Comparison of ENCODE assay signal across 1 cellular context in genomic region chr10:88735661-88736060, GRCh38.
TF ChIP-seq lines count a peak whose summit lies in the region.

No MANE protein-coding gene starts in this region.

TF ChIP-seq in SK-N-SH, 30 proteins besides CTCF, POLR2A, EP300 and RAD21 (continued from another document):
- TF ChIP-seq TAF1 (IDR thresholded peaks at IDR 0.05; ENCODE audit: borderline replicate concordance, low read depth, low read length) (no peak), NRF1 (IDR thresholded peaks at IDR 0.05; ENCODE audit: low read depth, low read length) (no peak), ZBTB33 (IDR thresholded peaks at IDR 0.05; ENCODE audit: borderline replicate concordance, low read depth) (no peak), FOXM1 (IDR thresholded peaks at IDR 0.05; ENCODE audit: low read depth) (no peak), EZH2phosphoT487 (IDR thresholded peaks at IDR 0.05; ENCODE audit: borderline replicate concordance, low read depth) (no peak), RFX5 (IDR thresholded peaks at IDR 0.05; ENCODE audit: low read length) (no peak), TEAD4 (IDR thresholded peaks at IDR 0.05; ENCODE audit: borderline replicate concordance, insufficient read depth) (no peak), TCF12 (IDR thresholded peaks at IDR 0.05) (peak; percentile 43; the same call in 1 of the 2 replicates), RXRA (IDR thresholded peaks at IDR 0.05; ENCODE audit: borderline replicate concordance, low read depth) (no peak), JUND (IDR thresholded peaks at IDR 0.05) (peak; percentile 46; the same call in 1 of the 2 replicates), MAX (IDR thresholded peaks at IDR 0.05; ENCODE audit: low read depth) (no peak), CHD2 (IDR thresholded peaks at IDR 0.05; ENCODE audit: low read length, partially characterized antibody) (no peak), SIN3A (IDR thresholded peaks at IDR 0.05; ENCODE audit: borderline replicate concordance, low read depth, low read length) (no peak), FOXJ3 (CRISPR knock-in tag; IDR thresholded peaks at IDR 0.05) (no peak), ELF1 (IDR thresholded peaks at IDR 0.05) (no peak), MXI1 (IDR thresholded peaks at IDR 0.05; ENCODE audit: low read depth, low read length) (no peak), GATA2 (CRISPR knock-in tag; IDR thresholded peaks at IDR 0.05) (no peak), POLR2AphosphoS5 (IDR thresholded peaks at IDR 0.05; ENCODE audit: low read depth, low read length) (no peak), SMC3 (IDR thresholded peaks at IDR 0.05; ENCODE audit: low read depth, low read length) (no peak), FOSL2 (IDR thresholded peaks at IDR 0.05; ENCODE audit: borderline replicate concordance, low read depth) (peak; percentile 37; the same call in 1 of the 2 replicates), USF1 (IDR thresholded peaks at IDR 0.05; ENCODE audit: borderline replicate concordance, low read depth) (no peak)
